Comparison of ENCODE assay signal across 11 cellular contexts in genomic region chr1:225191199-225191753, GRCh38.
"Had no signal": no experiment of that assay in that cellular context is flagged by ENCODE, and none has a peak within 500 bp of the region (broad histone marks: within the 10 kb centered on the region; RNA-seq: fewer than 3 reads in every experiment).

No MANE protein-coding gene starts in this region.

- H3K4me2 ChIP-seq: GM23338 had no signal

- FAIRE-seq: H1, H54 had no signal

- DNase-seq: GM23248, GOT3, H7, H9, HCEC 1CT, HFFc6 had no signal

- H2AFZ ChIP-seq: GM23248, GM23338 had no signal

- H3K36me3 ChIP-seq: HAP-1 had no signal

- H3K27ac ChIP-seq: GM23248 had no signal

- H3K4me3 ChIP-seq: GM23248, GM23338, HAP-1 had no signal

- H3K9me3 ChIP-seq: HAP-1 had no signal

- ATAC-seq: GM23338, HCT116 had no signal

- H3K9ac ChIP-seq: GM23248 had no signal

- H3K4me1 ChIP-seq: HAP-1 had no signal
